1 cellular context compared by ENCODE assay signal in genomic region chr11:73321342-73322110, GRCh38.
A peak's percentile ranks its signal among the peaks of the same experiment; 100 is the strongest.
TF ChIP-seq lines count a peak whose summit lies in the region.

No MANE protein-coding gene starts in this region.

TF ChIP-seq in HepG2, 621 proteins besides CTCF, POLR2A, EP300 and RAD21 (continues in another document):
- TF ChIP-seq ZNF503 (CRISPR knock-in tag; IDR thresholded peaks at IDR 0.05) (no peak), ZNF337 (CRISPR knock-in tag; IDR thresholded peaks at IDR 0.05; ENCODE audit: borderline replicate concordance, low read depth) (no peak), ZNF510 (CRISPR knock-in tag; IDR thresholded peaks at IDR 0.05; ENCODE audit: low read depth) (no peak), TBP (CRISPR knock-in tag; IDR thresholded peaks at IDR 0.05) (no peak), ZNF766 (CRISPR knock-in tag; IDR thresholded peaks at IDR 0.05; ENCODE audit: borderline replicate concordance) (no peak), ZNF441 (CRISPR knock-in tag; IDR thresholded peaks at IDR 0.05; ENCODE audit: borderline replicate concordance) (no peak), SRSF1 (optimal IDR thresholded peaks at IDR 0.05; ENCODE audit: low read depth, low read length) (no peak), ETV5 (CRISPR knock-in tag; IDR thresholded peaks at IDR 0.05; ENCODE audit: borderline replicate concordance) (peak; percentile 37; the same call in 1 of the 2 replicates), MATR3 (CRISPR knock-in tag; IDR thresholded peaks at IDR 0.05) (no peak), RFX1 (IDR thresholded peaks at IDR 0.05) (no peak), TCF7L2 (IDR thresholded peaks at IDR 0.05; ENCODE audit: low read depth, low read length) (no peak), ZNF687 (CRISPR knock-in tag; IDR thresholded peaks at IDR 0.05) (peak; percentile 79), DZIP1 (CRISPR knock-in tag; IDR thresholded peaks at IDR 0.05) (0 out of 2 replicates have a peak, but pooled peaks have one; percentile 24), YEATS4 (CRISPR knock-in tag; IDR thresholded peaks at IDR 0.05; ENCODE audit: borderline replicate concordance) (no peak), ATAD3A (CRISPR knock-in tag; IDR thresholded peaks at IDR 0.05) (no peak), NFKBIZ (CRISPR knock-in tag; IDR thresholded peaks at IDR 0.05) (no peak), ZFP37 (CRISPR knock-in tag; IDR thresholded peaks at IDR 0.05; ENCODE audit: borderline replicate concordance) (no peak), SALL1 (CRISPR knock-in tag; IDR thresholded peaks at IDR 0.05) (no peak), BHLHE40 (IDR thresholded peaks at IDR 0.05; ENCODE audit: low read length) (no peak), ZNF563 (CRISPR knock-in tag; IDR thresholded peaks at IDR 0.05) (no peak), PBX3 (CRISPR knock-in tag; IDR thresholded peaks at IDR 0.05; ENCODE audit: borderline replicate concordance) (no peak), ZNF619 (CRISPR knock-in tag; IDR thresholded peaks at IDR 0.05) (no peak), HMG20A (CRISPR knock-in tag; IDR thresholded peaks at IDR 0.05; ENCODE audit: borderline replicate concordance) (no peak), SIN3A (IDR thresholded peaks at IDR 0.05; ENCODE audit: borderline replicate concordance, low read depth, low read length) (no peak), ZSCAN20 (CRISPR knock-in tag; IDR thresholded peaks at IDR 0.05; ENCODE audit: borderline replicate concordance) (no peak), SMAD3 (CRISPR knock-in tag; IDR thresholded peaks at IDR 0.05) (no peak), ZNF629 (CRISPR knock-in tag; conservative IDR thresholded peaks at IDR 0.05) (peak; percentile 91), ZFP1 (CRISPR knock-in tag; IDR thresholded peaks at IDR 0.05) (no peak), SAP130 (CRISPR knock-in tag; IDR thresholded peaks at IDR 0.05; ENCODE audit: low read depth) (0 out of 2 replicates have a peak, but pooled peaks have one; percentile 27), ZBTB26 (CRISPR knock-in tag; IDR thresholded peaks at IDR 0.05; ENCODE audit: borderline replicate concordance) (no peak), MAFG (CRISPR knock-in tag; IDR thresholded peaks at IDR 0.05) (no peak), ZBTB20 (CRISPR knock-in tag; IDR thresholded peaks at IDR 0.05; ENCODE audit: borderline replicate concordance, low read depth) (no peak), CEBPZ (IDR thresholded peaks at IDR 0.05; ENCODE audit: low read length) (no peak), ZNF224 (CRISPR knock-in tag; IDR thresholded peaks at IDR 0.05) (no peak), ZFX (CRISPR knock-in tag; IDR thresholded peaks at IDR 0.05; ENCODE audit: low read depth) (0 out of 2 replicates have a peak, but pooled peaks have one; percentile 41), HNRNPL (IDR thresholded peaks at IDR 0.05; ENCODE audit: low read depth, low read length) (no peak), ZBTB39 (CRISPR knock-in tag; IDR thresholded peaks at IDR 0.05) (no peak), MTF1 (CRISPR knock-in tag; IDR thresholded peaks at IDR 0.05) (no peak), HOMEZ (CRISPR knock-in tag; IDR thresholded peaks at IDR 0.05; ENCODE audit: low read depth) (0 out of 2 replicates have a peak, but pooled peaks have one; percentile 18), ZNF446 (CRISPR knock-in tag; IDR thresholded peaks at IDR 0.05) (no peak), ZBTB33 (CRISPR knock-in tag; IDR thresholded peaks at IDR 0.05) (peak; percentile 63), DMAP1 (CRISPR knock-in tag; IDR thresholded peaks at IDR 0.05) (no peak), ELF3 (CRISPR knock-in tag; IDR thresholded peaks at IDR 0.05) (peak; percentile 40; the same call in 1 of the 2 replicates), SNAI1 (CRISPR knock-in tag; IDR thresholded peaks at IDR 0.05; ENCODE audit: borderline replicate concordance) (no peak), ZBTB38 (CRISPR knock-in tag; IDR thresholded peaks at IDR 0.05) (peak; percentile 95)
